ENCODE assay signal across 8 cellular contexts in genomic region chr3:173396191-173397041, GRCh38. TPM values are rescaled to one million over a fixed set of nuclear protein-coding genes. Genes with fewer than 3 reads are reported as not detected.
A peak's percentile ranks its signal among the peaks of the same experiment; 100 is the strongest.
DNase-seq lines count a peak whose midpoint lies in the region; ATAC-seq and TF ChIP-seq lines count a peak whose summit lies in the region.

No MANE protein-coding gene starts in this region.

- H3K4me3 ChIP-seq in iPS-20b (ENCODE audit: low read length) (peak overlapping the region; percentile 85), spleen (peak overlapping the region; percentile 30 to 77 (median 44))

- H3K27ac ChIP-seq in iPS-20b (ENCODE audit: low read length) (no peak overlapping the region), spleen (no peak overlapping the region)

- no peaks in the 10 kb centered on the region for H3K36me3 ChIP-seq in iPS-20b (ENCODE audit: insufficient read depth, low read depth, low read length)
- no peaks in the 10 kb centered on the region for H3K36me3 ChIP-seq in spleen

- H3K27ac Mint-ChIP-seq in activated naive CD8-positive, alpha-beta T cell treated with anti-CD3 and anti-CD28 coated beads, Interleukin-2, amount 10 ng/mL, durations not matched to agents 7 days and 5 days = no peak overlapping the region

- POLR2A ChIA-PET in activated naive CD8-positive, alpha-beta T cell treated with anti-CD3 and anti-CD28 coated beads, Interleukin-2, amount 10 ng/mL, durations not matched to agents 7 days and 5 days (lab: Charles Lee) = no interaction called here

- H3K27me3 ChIP-seq in iPS-20b (ENCODE audit: insufficient read depth, low read length) = peaks cover 46% of the 10 kb centered on the region
- H3K27me3 ChIP-seq in spleen (replicated peaks in 1 of 7) = peaks cover 5 to 91% (median 47%) of the 10 kb centered on the region in 7 donors

- peaks cover 3% of the 10 kb centered on the region for H3K9me3 Mint-ChIP-seq in activated naive CD8-positive, alpha-beta T cell treated with anti-CD3 and anti-CD28 coated beads, Interleukin-2, amount 10 ng/mL, durations not matched to agents 7 days and 5 days

- intact Hi-C loops in spleen (cut with DNase I; ENCODE audit: low total_unique reads) = no loop called here

- peaks cover 13% of the 10 kb centered on the region for H3K4me1 ChIP-seq in iPS-20b (ENCODE audit: insufficient read depth, low read length)
- peaks cover 0 to 37% (median 33%) of the 10 kb centered on the region in 6 donors for H3K4me1 ChIP-seq in spleen

- 1 to 3% (median 2%) methylated on average over 29 of the region's 29 CpGs for WGBS in spleen, 5 donors

- H3K27me3 Mint-ChIP-seq in activated naive CD8-positive, alpha-beta T cell treated with anti-CD3 and anti-CD28 coated beads, Interleukin-2, amount 10 ng/mL, durations not matched to agents 7 days and 5 days = peaks cover 59% of the 10 kb centered on the region

- peaks cover 2% of the 10 kb centered on the region for H3K36me3 Mint-ChIP-seq in activated naive CD8-positive, alpha-beta T cell treated with anti-CD3 and anti-CD28 coated beads, Interleukin-2, amount 10 ng/mL, durations not matched to agents 7 days and 5 days

- peak overlapping the region; percentile 65; the same call in 1 of the 2 replicates for H3K9ac ChIP-seq in iPS-20b (ENCODE audit: low read depth, low read length)

- ATAC-seq in activated naive CD8-positive, alpha-beta T cell treated with anti-CD3 and anti-CD28 coated beads, Interleukin-2, amount 10 ng/mL, durations not matched to agents 7 days and 5 days (ENCODE audit: low read depth) = no peak
- ATAC-seq in GM18873 (IDR thresholded peaks at IDR 0.05; ENCODE audit: low FRiP score, unreplicated experiment) (no peak), HG03442 (IDR thresholded peaks at IDR 0.05; ENCODE audit: unreplicated experiment) (no peak)

- no peaks in the 10 kb centered on the region for H3K9me3 ChIP-seq in iPS-20b (ENCODE audit: insufficient read depth, low read depth, low read length)
- no peaks in the 10 kb centered on the region for H3K9me3 ChIP-seq in spleen

- DNase-seq in DMS153 (lab: John Stamatoyannopoulos, UW) = peak; percentile 53
- peak; percentile 42 for DNase-seq in M059J (ENCODE audit: low read depth)
- DNase-seq in activated naive CD8-positive, alpha-beta T cell treated with anti-CD3 and anti-CD28 coated beads, Interleukin-2, amount 10 ng/mL, durations not matched to agents 7 days and 5 days = no peak
- no peak for DNase-seq in spleen
- no peak for DNase-seq in NOMO-1 (lab: John Stamatoyannopoulos, UW; ENCODE audit: unreplicated experiment in 2 of 2)

- no peak for TF ChIP-seq POLR2A in spleen (IDR thresholded peaks at IDR 0.05)

- peaks cover 19% of the 10 kb centered on the region for H3K4me1 Mint-ChIP-seq in activated naive CD8-positive, alpha-beta T cell treated with anti-CD3 and anti-CD28 coated beads, Interleukin-2, amount 10 ng/mL, durations not matched to agents 7 days and 5 days

- H3K4me3 Mint-ChIP-seq in activated naive CD8-positive, alpha-beta T cell treated with anti-CD3 and anti-CD28 coated beads, Interleukin-2, amount 10 ng/mL, durations not matched to agents 7 days and 5 days = peak overlapping the region; percentile 66

- TF ChIP-seq CTCF in spleen (IDR thresholded peaks at IDR 0.05 in 8 of 11, conservative IDR thresholded peaks at IDR 0.05 in 3 of 11) = no peak

RNA-seq across cellular contexts. Expression of gene NLGN1, which starts 1.1 kb away (rescaled TPM):
- total RNA-seq in M059J (2014; rRNA removed; shearing (Covaris generic)) = 4.2 and 10.6 TPM in 2 replicates
- total RNA-seq in activated naive CD8-positive, alpha-beta T cell treated with anti-CD3 and anti-CD28 coated beads, Interleukin-2, amount 10 ng/mL, durations not matched to agents 7 days and 5 days = not detected
- under 1 TPM in 2 of 7 donors, not detected in 5; 0.03 to 0.13 TPM for total RNA-seq in spleen
- polyA plus RNA-seq in spleen = under 1 TPM in 1 of 3 donors, not detected in 2; 0.03 TPM

Comparison
In these comparisons a context has a peak if more than half of its experiments do, and no peak if none do; other contexts are left out.
1. DNase-seq: peak in DMS153 (single experiment) and M059J (single experiment); none in activated naive CD8-positive, alpha-beta T cell treated with anti-CD3 and anti-CD28 coated beads, Interleukin-2, amount 10 ng/mL, durations not matched to agents 7 days and 5 days (single experiment), spleen (single experiment) and NOMO-1 (0 of 2).